In genomic region chr20:10649080-10649816, GRCh38 we compare ENCODE assay signal across 1 cellular context.
TF ChIP-seq lines count a peak whose summit lies in the region.

No MANE protein-coding gene starts in this region.

TF ChIP-seq in GM23338, 12 proteins besides CTCF, POLR2A, EP300 and RAD21 (continued from another document):
- no peak for TF ChIP-seq ZNF462 (CRISPR knock-in tag; IDR thresholded peaks at IDR 0.05)
- TF ChIP-seq STAT1 (IDR thresholded peaks at IDR 0.05; ENCODE audit: unreplicated experiment), result no peak
- no peak for TF ChIP-seq NANOG (IDR thresholded peaks at IDR 0.05; ENCODE audit: borderline replicate concordance)
